1 cellular context compared by ENCODE assay signal in the genomic region with DNA sequence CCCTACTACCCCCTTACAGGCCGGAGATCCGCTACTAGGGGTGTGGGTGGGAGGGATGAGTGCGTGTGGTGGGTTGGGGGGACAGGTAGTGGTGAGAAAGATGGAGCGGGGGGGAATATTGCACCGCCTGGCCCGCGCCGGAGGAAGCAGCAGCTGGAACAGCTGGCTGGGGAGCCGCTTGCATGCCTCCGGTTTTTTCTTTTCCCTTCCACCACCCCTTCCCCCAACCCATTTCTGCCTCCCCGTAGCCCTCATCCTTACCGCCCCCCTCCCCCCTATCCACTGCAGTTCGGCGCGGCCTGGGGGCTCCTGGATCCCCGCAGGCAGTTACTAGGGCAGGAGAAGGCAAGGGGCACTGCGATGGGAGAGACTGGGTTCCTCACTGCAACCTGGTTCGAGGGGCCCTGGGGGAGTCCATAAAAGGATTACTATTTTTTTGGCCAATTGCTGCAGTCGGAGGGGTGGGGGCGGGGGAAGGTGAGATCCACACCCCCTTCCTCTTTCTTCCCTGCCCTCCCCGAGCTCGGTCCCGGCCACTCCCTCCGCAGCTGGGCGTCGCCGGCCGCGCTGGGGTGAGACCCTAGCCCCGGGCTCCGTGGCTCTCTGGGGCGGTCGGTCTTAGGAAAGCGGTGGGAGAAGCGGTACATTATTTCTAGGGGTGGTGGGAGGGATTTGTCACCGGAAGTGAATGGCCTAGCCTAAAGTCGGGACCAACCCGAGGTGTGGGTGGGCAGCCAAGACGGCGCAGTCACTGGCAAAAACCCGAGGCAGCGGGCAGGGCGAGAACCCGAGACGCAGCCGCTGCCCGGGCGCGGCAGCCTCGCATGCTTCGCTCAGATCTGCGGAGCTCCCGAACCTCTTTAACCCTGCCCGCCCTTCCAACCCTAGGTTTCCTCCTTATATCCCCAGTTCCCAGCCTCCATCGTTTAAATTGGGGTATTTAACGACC.
TF ChIP-seq lines count a peak whose summit lies in the region.

No MANE protein-coding gene starts in this region.

TF ChIP-seq in HepG2, 621 proteins besides CTCF, POLR2A, EP300 and RAD21 (continued from another document and continues in another):
- TF ChIP-seq, protein P1, sequence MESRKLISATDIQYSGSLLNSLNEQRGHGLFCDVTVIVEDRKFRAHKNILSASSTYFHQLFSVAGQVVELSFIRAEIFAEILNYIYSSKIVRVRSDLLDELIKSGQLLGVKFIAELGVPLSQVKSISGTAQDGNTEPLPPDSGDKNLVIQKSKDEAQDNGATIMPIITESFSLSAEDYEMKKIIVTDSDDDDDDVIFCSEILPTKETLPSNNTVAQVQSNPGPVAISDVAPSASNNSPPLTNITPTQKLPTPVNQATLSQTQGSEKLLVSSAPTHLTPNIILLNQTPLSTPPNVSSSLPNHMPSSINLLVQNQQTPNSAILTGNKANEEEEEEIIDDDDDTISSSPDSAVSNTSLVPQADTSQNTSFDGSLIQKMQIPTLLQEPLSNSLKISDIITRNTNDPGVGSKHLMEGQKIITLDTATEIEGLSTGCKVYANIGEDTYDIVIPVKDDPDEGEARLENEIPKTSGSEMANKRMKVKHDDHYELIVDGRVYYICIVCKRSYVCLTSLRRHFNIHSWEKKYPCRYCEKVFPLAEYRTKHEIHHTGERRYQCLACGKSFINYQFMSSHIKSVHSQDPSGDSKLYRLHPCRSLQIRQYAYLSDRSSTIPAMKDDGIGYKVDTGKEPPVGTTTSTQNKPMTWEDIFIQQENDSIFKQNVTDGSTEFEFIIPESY (CRISPR knock-in tag; IDR thresholded peaks at IDR 0.05) = no peak
- TF ChIP-seq ZNF446 (CRISPR knock-in tag; IDR thresholded peaks at IDR 0.05) = peak; percentile 65; the same call in 1 of the 2 replicates
- TF ChIP-seq, protein P2, sequence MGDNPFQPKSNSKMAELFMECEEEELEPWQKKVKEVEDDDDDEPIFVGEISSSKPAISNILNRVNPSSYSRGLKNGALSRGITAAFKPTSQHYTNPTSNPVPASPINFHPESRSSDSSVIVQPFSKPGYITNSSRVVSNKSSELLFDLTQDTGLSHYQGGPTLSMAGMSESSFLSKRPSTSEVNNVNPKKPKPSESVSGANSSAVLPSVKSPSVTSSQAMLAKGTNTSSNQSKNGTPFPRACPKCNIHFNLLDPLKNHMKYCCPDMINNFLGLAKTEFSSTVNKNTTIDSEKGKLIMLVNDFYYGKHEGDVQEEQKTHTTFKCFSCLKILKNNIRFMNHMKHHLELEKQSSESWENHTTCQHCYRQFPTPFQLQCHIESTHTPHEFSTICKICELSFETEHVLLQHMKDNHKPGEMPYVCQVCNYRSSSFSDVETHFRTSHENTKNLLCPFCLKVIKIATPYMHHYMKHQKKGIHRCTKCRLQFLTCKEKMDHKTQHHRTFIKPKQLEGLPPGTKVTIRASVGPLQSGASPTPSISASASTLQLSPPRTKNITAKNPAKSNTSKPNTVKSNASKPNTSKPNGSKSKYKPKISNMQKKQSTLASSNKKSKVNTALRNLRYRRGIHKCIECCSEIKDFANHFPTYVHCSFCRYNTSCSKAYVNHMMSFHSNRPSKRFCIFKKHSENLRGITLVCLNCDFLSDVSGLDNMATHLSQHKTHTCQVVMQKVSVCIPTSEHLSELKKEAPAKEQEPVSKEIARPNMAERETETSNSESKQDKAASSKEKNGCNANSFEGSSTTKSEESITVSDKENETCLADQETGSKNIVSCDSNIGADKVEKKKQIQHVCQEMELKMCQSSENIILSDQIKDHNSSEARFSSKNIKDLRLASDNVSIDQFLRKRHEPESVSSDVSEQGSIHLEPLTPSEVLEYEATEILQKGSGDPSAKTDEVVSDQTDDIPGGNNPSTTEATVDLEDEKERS (CRISPR knock-in tag; IDR thresholded peaks at IDR 0.05) = no peak
- TF ChIP-seq, protein P3, sequence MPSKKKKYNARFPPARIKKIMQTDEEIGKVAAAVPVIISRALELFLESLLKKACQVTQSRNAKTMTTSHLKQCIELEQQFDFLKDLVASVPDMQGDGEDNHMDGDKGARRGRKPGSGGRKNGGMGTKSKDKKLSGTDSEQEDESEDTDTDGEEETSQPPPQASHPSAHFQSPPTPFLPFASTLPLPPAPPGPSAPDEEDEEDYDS (CRISPR knock-in tag; IDR thresholded peaks at IDR 0.05) = peak; percentile 92
- TF ChIP-seq, protein P4, sequence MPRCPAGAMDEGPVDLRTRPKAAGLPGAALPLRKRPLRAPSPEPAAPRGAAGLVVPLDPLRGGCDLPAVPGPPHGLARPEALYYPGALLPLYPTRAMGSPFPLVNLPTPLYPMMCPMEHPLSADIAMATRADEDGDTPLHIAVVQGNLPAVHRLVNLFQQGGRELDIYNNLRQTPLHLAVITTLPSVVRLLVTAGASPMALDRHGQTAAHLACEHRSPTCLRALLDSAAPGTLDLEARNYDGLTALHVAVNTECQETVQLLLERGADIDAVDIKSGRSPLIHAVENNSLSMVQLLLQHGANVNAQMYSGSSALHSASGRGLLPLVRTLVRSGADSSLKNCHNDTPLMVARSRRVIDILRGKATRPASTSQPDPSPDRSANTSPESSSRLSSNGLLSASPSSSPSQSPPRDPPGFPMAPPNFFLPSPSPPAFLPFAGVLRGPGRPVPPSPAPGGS (CRISPR knock-in tag; IDR thresholded peaks at IDR 0.05) = peak; percentile 83
- no peak; the same call in 1 of the 2 replicates for TF ChIP-seq KDM5A (IDR thresholded peaks at IDR 0.05; ENCODE audit: borderline replicate concordance, low read length)
- no peak; the same call in 1 of the 2 replicates for TF ChIP-seq KAT7 (CRISPR knock-in tag; IDR thresholded peaks at IDR 0.05; ENCODE audit: borderline replicate concordance)
- TF ChIP-seq, protein P5, sequence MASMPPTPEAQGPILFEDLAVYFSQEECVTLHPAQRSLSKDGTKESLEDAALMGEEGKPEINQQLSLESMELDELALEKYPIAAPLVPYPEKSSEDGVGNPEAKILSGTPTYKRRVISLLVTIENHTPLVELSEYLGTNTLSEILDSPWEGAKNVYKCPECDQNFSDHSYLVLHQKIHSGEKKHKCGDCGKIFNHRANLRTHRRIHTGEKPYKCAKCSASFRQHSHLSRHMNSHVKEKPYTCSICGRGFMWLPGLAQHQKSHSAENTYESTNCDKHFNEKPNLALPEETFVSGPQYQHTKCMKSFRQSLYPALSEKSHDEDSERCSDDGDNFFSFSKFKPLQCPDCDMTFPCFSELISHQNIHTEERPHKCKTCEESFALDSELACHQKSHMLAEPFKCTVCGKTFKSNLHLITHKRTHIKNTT (CRISPR knock-in tag; IDR thresholded peaks at IDR 0.05) = no peak
- no peak; the same call in none of the 2 replicates for TF ChIP-seq ZMYM4 (CRISPR knock-in tag; IDR thresholded peaks at IDR 0.05)
- no peak for TF ChIP-seq EHMT2 (IDR thresholded peaks at IDR 0.05; ENCODE audit: borderline replicate concordance, low read depth, low read length)
- no peak for TF ChIP-seq NFKBIZ (CRISPR knock-in tag; IDR thresholded peaks at IDR 0.05)
- TF ChIP-seq, protein P6, sequence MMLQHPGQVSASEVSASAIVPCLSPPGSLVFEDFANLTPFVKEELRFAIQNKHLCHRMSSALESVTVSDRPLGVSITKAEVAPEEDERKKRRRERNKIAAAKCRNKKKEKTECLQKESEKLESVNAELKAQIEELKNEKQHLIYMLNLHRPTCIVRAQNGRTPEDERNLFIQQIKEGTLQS (CRISPR knock-in tag; IDR thresholded peaks at IDR 0.05) = no peak; the same call in 1 of the 2 replicates
- TF ChIP-seq MAFK (conservative IDR thresholded peaks at IDR 0.05 in 1 of 2, IDR thresholded peaks at IDR 0.05 in 1 of 2; ENCODE audit: low read length in 2 of 2) = no peak
- no peak for TF ChIP-seq ZNF749 (CRISPR knock-in tag; IDR thresholded peaks at IDR 0.05; ENCODE audit: borderline replicate concordance)
- no peak for TF ChIP-seq TBX3 (IDR thresholded peaks at IDR 0.05; ENCODE audit: borderline replicate concordance)
- TF ChIP-seq ZNF878 (CRISPR knock-in tag; IDR thresholded peaks at IDR 0.05) = peak; percentile 73; the same call in 1 of the 2 replicates
- no peak; the same call in 1 of the 2 replicates for TF ChIP-seq ZNF292 (CRISPR knock-in tag; IDR thresholded peaks at IDR 0.05; ENCODE audit: borderline replicate concordance, low read depth)
- TF ChIP-seq SP2 (CRISPR knock-in tag; IDR thresholded peaks at IDR 0.05) = peak; percentile 35; the same call in 1 of the 2 replicates
- no peak for TF ChIP-seq ZNF7 (CRISPR knock-in tag; IDR thresholded peaks at IDR 0.05)
- TF ChIP-seq ZNF761 (CRISPR knock-in tag; conservative IDR thresholded peaks at IDR 0.05) = no peak; the same call in 1 of the 2 replicates
- peak; percentile 87 for TF ChIP-seq TARDBP (CRISPR knock-in tag; IDR thresholded peaks at IDR 0.05)
- no peak for TF ChIP-seq ZNF367 (CRISPR knock-in tag; IDR thresholded peaks at IDR 0.05; ENCODE audit: borderline replicate concordance)
- TF ChIP-seq EZH2 (conservative IDR thresholded peaks at IDR 0.05; ENCODE audit: low read depth, low read length) = no peak
- no peak for TF ChIP-seq ZNF484 (CRISPR knock-in tag; IDR thresholded peaks at IDR 0.05; ENCODE audit: borderline replicate concordance, low read depth)
- TF ChIP-seq MBD4 (IDR thresholded peaks at IDR 0.05; ENCODE audit: borderline replicate concordance, low read length) = no peak
- TF ChIP-seq, protein P7, sequence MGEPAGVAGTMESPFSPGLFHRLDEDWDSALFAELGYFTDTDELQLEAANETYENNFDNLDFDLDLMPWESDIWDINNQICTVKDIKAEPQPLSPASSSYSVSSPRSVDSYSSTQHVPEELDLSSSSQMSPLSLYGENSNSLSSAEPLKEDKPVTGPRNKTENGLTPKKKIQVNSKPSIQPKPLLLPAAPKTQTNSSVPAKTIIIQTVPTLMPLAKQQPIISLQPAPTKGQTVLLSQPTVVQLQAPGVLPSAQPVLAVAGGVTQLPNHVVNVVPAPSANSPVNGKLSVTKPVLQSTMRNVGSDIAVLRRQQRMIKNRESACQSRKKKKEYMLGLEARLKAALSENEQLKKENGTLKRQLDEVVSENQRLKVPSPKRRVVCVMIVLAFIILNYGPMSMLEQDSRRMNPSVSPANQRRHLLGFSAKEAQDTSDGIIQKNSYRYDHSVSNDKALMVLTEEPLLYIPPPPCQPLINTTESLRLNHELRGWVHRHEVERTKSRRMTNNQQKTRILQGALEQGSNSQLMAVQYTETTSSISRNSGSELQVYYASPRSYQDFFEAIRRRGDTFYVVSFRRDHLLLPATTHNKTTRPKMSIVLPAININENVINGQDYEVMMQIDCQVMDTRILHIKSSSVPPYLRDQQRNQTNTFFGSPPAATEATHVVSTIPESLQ (CRISPR knock-in tag; conservative IDR thresholded peaks at IDR 0.05) = no peak
- peak; percentile 73 for TF ChIP-seq ZSCAN21 (CRISPR knock-in tag; IDR thresholded peaks at IDR 0.05; ENCODE audit: borderline replicate concordance)
- no peak for TF ChIP-seq SCMH1 (CRISPR knock-in tag; IDR thresholded peaks at IDR 0.05; ENCODE audit: borderline replicate concordance)
- peak; percentile 43; the same call in 1 of the 2 replicates for TF ChIP-seq MED13 (CRISPR knock-in tag; IDR thresholded peaks at IDR 0.05)
- 0 out of 2 replicates have a peak, but pooled peaks have one; percentile 82 for TF ChIP-seq ZNF678 (CRISPR knock-in tag; IDR thresholded peaks at IDR 0.05)
- TF ChIP-seq, protein P8, sequence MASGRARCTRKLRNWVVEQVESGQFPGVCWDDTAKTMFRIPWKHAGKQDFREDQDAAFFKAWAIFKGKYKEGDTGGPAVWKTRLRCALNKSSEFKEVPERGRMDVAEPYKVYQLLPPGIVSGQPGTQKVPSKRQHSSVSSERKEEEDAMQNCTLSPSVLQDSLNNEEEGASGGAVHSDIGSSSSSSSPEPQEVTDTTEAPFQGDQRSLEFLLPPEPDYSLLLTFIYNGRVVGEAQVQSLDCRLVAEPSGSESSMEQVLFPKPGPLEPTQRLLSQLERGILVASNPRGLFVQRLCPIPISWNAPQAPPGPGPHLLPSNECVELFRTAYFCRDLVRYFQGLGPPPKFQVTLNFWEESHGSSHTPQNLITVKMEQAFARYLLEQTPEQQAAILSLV (CRISPR knock-in tag; IDR thresholded peaks at IDR 0.05; ENCODE audit: borderline replicate concordance) = peak; percentile 72
- TF ChIP-seq ZNF34 (CRISPR knock-in tag; IDR thresholded peaks at IDR 0.05; ENCODE audit: borderline replicate concordance) = peak; percentile 93
- TF ChIP-seq, protein P9, sequence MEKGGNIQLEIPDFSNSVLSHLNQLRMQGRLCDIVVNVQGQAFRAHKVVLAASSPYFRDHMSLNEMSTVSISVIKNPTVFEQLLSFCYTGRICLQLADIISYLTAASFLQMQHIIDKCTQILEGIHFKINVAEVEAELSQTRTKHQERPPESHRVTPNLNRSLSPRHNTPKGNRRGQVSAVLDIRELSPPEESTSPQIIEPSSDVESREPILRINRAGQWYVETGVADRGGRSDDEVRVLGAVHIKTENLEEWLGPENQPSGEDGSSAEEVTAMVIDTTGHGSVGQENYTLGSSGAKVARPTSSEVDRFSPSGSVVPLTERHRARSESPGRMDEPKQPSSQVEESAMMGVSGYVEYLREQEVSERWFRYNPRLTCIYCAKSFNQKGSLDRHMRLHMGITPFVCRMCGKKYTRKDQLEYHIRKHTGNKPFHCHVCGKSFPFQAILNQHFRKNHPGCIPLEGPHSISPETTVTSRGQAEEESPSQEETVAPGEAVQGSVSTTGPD (CRISPR knock-in tag; IDR thresholded peaks at IDR 0.05) = no peak
- TF ChIP-seq, protein P10, sequence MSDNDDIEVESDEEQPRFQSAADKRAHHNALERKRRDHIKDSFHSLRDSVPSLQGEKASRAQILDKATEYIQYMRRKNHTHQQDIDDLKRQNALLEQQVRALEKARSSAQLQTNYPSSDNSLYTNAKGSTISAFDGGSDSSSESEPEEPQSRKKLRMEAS (IDR thresholded peaks at IDR 0.05) = peak; percentile 51; the same call in 1 of the 2 replicates
- peak; percentile 77 for TF ChIP-seq HDAC1 (CRISPR knock-in tag; IDR thresholded peaks at IDR 0.05)
- no peak; the same call in 1 of the 2 replicates for TF ChIP-seq PRMT3 (CRISPR knock-in tag; IDR thresholded peaks at IDR 0.05; ENCODE audit: borderline replicate concordance, low read depth)
- no peak for TF ChIP-seq CHD4 (IDR thresholded peaks at IDR 0.05; ENCODE audit: borderline replicate concordance, low read length)
- no peak for TF ChIP-seq MBNL3 (CRISPR knock-in tag; conservative IDR thresholded peaks at IDR 0.05)
- TF ChIP-seq HES4 (CRISPR knock-in tag; IDR thresholded peaks at IDR 0.05; ENCODE audit: borderline replicate concordance) = peak; percentile 31; the same call in 1 of the 2 replicates
- TF ChIP-seq CHD2 (IDR thresholded peaks at IDR 0.05; ENCODE audit: low read depth, low read length) = no peak
- TF ChIP-seq, protein P11, sequence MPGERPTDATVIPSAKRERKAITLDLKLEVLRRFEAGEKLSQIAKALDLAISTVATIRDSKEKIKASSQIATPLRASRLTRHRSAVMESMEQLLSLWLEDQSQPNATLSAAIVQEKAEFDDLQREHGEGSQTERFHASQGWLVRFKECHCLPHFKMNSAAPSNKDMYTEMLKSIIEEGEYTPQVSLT (CRISPR knock-in tag; IDR thresholded peaks at IDR 0.05; ENCODE audit: borderline replicate concordance, low read depth) = 0 out of 2 replicates have a peak, but pooled peaks have one; percentile 71
- peak; percentile 34; the same call in 1 of the 2 replicates for TF ChIP-seq ZNF331 (CRISPR knock-in tag; IDR thresholded peaks at IDR 0.05)
- TF ChIP-seq NPAS2 (CRISPR knock-in tag; IDR thresholded peaks at IDR 0.05; ENCODE audit: borderline replicate concordance) = no peak
- TF ChIP-seq POGZ (CRISPR knock-in tag; IDR thresholded peaks at IDR 0.05) = peak; percentile 44; the same call in 1 of the 2 replicates
- peak; percentile 63 for TF ChIP-seq HNRNPLL (IDR thresholded peaks at IDR 0.05; ENCODE audit: low read depth, low read length, poor library complexity, severe bottlenecking)
- peak; percentile 90; the same call in 1 of the 2 replicates for TF ChIP-seq ZNF354B (CRISPR knock-in tag; IDR thresholded peaks at IDR 0.05)
